ENCODE assay signal across 13 cellular contexts in genomic region chr6:39335780-39336541, GRCh38. TPM values are rescaled to one million over a fixed set of nuclear protein-coding genes. Genes with fewer than 3 reads are reported as not detected.
DNase-seq lines count a peak whose midpoint lies in the region; FAIRE-seq lines count a peak whose summit lies in the region.
"Had no signal": no experiment of that assay in that cellular context is flagged by ENCODE, and none has a peak within 500 bp of the region (broad histone marks: within the 10 kb centered on the region; RNA-seq: fewer than 3 reads in every experiment).

No MANE protein-coding gene starts in this region.

- intact Hi-C loops in dendritic cell treated with granulocyte-macrophage colony-stimulating factor and Interleukin-4, amounts not matched to agents 40 ng/mL and 50 ng/mL, for 4 days (cut with micrococcal nuclease) = no loop called here
- intact Hi-C loops in CD4-positive, alpha-beta memory T cell (cut with micrococcal nuclease) = no loop called here
- intact Hi-C loops in posterior vena cava (cut with DNase I) = no loop called here

- no peaks in the 10 kb centered on the region for H3K36me3 ChIP-seq in CD4-positive, alpha-beta memory T cell (ENCODE audit: insufficient read depth, low read length)

- peak; percentile 48 for FAIRE-seq in GM19239 (lab: Jason Lieb, UNC)

- peaks cover 10% of the 10 kb centered on the region for H3K4me1 ChIP-seq in CD4-positive, alpha-beta memory T cell (ENCODE audit: insufficient read depth, low read length)

- peak overlapping the region; percentile 15 for H3K27ac Mint-ChIP-seq in dendritic cell treated with granulocyte-macrophage colony-stimulating factor and Interleukin-4, amounts not matched to agents 40 ng/mL and 50 ng/mL, for 4 days
- H3K27ac Mint-ChIP-seq in CD4-positive, alpha-beta memory T cell = peak overlapping the region in 1 of 7 donors; percentile 41
- H3K27ac Mint-ChIP-seq: stimulated activated memory B cell treated with anti-CD40 and anti-IgM and Interleukin-4, amounts not matched to agents 10 μg/mL and 1 μg/mL and 100 μg/mL, for 72 hours had no signal

- peak; percentile 16 for DNase-seq in A172 (ENCODE audit: low spot score)
- DNase-seq in GM19239 (ENCODE audit: insufficient read length, low spot score) = peak; percentile 46
- DNase-seq in NOMO-1 treated with DMSO at 0.1 percent for 48 hours (lab: John Stamatoyannopoulos, UW; ENCODE audit: unreplicated experiment) = peak; percentile 65
- no peak for DNase-seq in activated CD4-positive, CD25-positive, alpha-beta regulatory T cell (lab: John Stamatoyannopoulos, UW)
- no peak for DNase-seq in NCI-H774 (lab: John Stamatoyannopoulos, UW)
- no peak for DNase-seq in CD4-positive, alpha-beta memory T cell
- DNase-seq in posterior vena cava (ENCODE audit: low spot score) = no peak
- DNase-seq: left ventricle myocardium superior, NCI-H187 treated with DMSO at 0.1 percent for 48 hours had no signal

- POLR2A ChIA-PET in CD4-positive, alpha-beta memory T cell (lab: Charles Lee; ENCODE audit: partially characterized antibody) = no interaction called here

- CTCF ChIA-PET in CD4-positive, alpha-beta memory T cell (lab: Charles Lee; ENCODE audit: partially characterized antibody) = interaction anchor here (0.9 to 2.3 kb wide), 4 partner anchors 7 to 26 kb away, joined by 3 to 8 read pairs (median 4); no protein-coding TSS in a partner anchor

- H3K4me3 ChIP-seq in CD4-positive, alpha-beta memory T cell (ENCODE audit: low read length in 2 of 2) = no peak overlapping the region

- H3K36me3 Mint-ChIP-seq in dendritic cell treated with granulocyte-macrophage colony-stimulating factor and Interleukin-4, amounts not matched to agents 40 ng/mL and 50 ng/mL, for 4 days (ENCODE audit: low read depth) = no peaks in the 10 kb centered on the region
- H3K36me3 Mint-ChIP-seq in CD4-positive, alpha-beta memory T cell = no peaks in the 10 kb centered on the region
- H3K36me3 Mint-ChIP-seq: stimulated activated memory B cell treated with anti-CD40 and anti-IgM and Interleukin-4, amounts not matched to agents 10 μg/mL and 1 μg/mL and 100 μg/mL, for 72 hours had no signal

- H3K27ac ChIP-seq in CD4-positive, alpha-beta memory T cell (ENCODE audit: low read depth, low read length) = no peak overlapping the region
- H3K27ac ChIP-seq: C4-2B had no signal

- no peaks in the 10 kb centered on the region for H3K9me3 Mint-ChIP-seq in dendritic cell treated with granulocyte-macrophage colony-stimulating factor and Interleukin-4, amounts not matched to agents 40 ng/mL and 50 ng/mL, for 4 days
- peaks cover 0 to 3% (median 0%) of the 10 kb centered on the region in 8 donors for H3K9me3 Mint-ChIP-seq in CD4-positive, alpha-beta memory T cell
- H3K9me3 Mint-ChIP-seq: stimulated activated memory B cell treated with anti-CD40 and anti-IgM and Interleukin-4, amounts not matched to agents 10 μg/mL and 1 μg/mL and 100 μg/mL, for 72 hours had no signal

- no peak overlapping the region for H3K4me3 Mint-ChIP-seq in dendritic cell treated with granulocyte-macrophage colony-stimulating factor and Interleukin-4, amounts not matched to agents 40 ng/mL and 50 ng/mL, for 4 days
- H3K4me3 Mint-ChIP-seq in CD4-positive, alpha-beta memory T cell = no peak overlapping the region
- H3K4me3 Mint-ChIP-seq: stimulated activated memory B cell treated with anti-CD40 and anti-IgM and Interleukin-4, amounts not matched to agents 10 μg/mL and 1 μg/mL and 100 μg/mL, for 72 hours had no signal

- peaks cover 84% of the 10 kb centered on the region for H3K27me3 Mint-ChIP-seq in dendritic cell treated with granulocyte-macrophage colony-stimulating factor and Interleukin-4, amounts not matched to agents 40 ng/mL and 50 ng/mL, for 4 days
- H3K27me3 Mint-ChIP-seq in CD4-positive, alpha-beta memory T cell = peaks cover 16 to 26% of the 10 kb centered on the region in 2 donors

- no peaks in the 10 kb centered on the region for H3K9me3 ChIP-seq in CD4-positive, alpha-beta memory T cell (ENCODE audit: control insufficient read depth in 1 of 2, low read length in 2 of 2)

- H3K27me3 ChIP-seq in CD4-positive, alpha-beta memory T cell (ENCODE audit: insufficient read depth, low read length) = no peaks in the 10 kb centered on the region

- H3K4me1 Mint-ChIP-seq in dendritic cell treated with granulocyte-macrophage colony-stimulating factor and Interleukin-4, amounts not matched to agents 40 ng/mL and 50 ng/mL, for 4 days (ENCODE audit: low read depth) = peaks cover 11% of the 10 kb centered on the region
- peaks cover 8 to 12% (median 10%) of the 10 kb centered on the region in 4 donors for H3K4me1 Mint-ChIP-seq in CD4-positive, alpha-beta memory T cell

RNA-seq across cellular contexts. Expression of gene KCNK16, which starts 13.5 kb away (rescaled TPM):
- not detected in 2 replicates for total RNA-seq in A172 (2014; rRNA removed; shearing (Covaris generic))
- total RNA-seq in CD4-positive, alpha-beta memory T cell = not detected
- not detected for polyA plus RNA-seq in CD4-positive, alpha-beta memory T cell
- not detected for total RNA-seq in posterior vena cava
- total RNA-seq: left ventricle myocardium superior had no signal
- polyA plus RNA-seq: esophagus had no signal

RNA-seq across cellular contexts. Expression of gene KCNK17, which starts 21.7 kb away (rescaled TPM):
- total RNA-seq in A172 (2014; rRNA removed; shearing (Covaris generic)) = not detected in 2 replicates
- not detected for total RNA-seq in CD4-positive, alpha-beta memory T cell
- polyA plus RNA-seq in CD4-positive, alpha-beta memory T cell = not detected
- under 1 TPM; 0.48 to 0.74 TPM for total RNA-seq in posterior vena cava
- total RNA-seq: left ventricle myocardium superior had no signal

Comparison
In these comparisons a context has a peak if more than half of its experiments do, and no peak if none do; other contexts are left out.
1. DNase-seq: peak in A172 (single experiment), GM19239 (single experiment) and NOMO-1 treated with DMSO at 0.1 percent for 48 hours (single experiment); none in activated CD4-positive, CD25-positive, alpha-beta regulatory T cell (0 of 4), NCI-H774 (single experiment), CD4-positive, alpha-beta memory T cell (0 of 5) and posterior vena cava (single experiment).